In genomic region chr9:119218293-119218692, GRCh38 we compare ENCODE assay signal across 25 cellular contexts.
"Had no signal": no experiment of that assay in that cellular context is flagged by ENCODE, and none has a peak within 500 bp of the region (broad histone marks: within the 10 kb centered on the region; RNA-seq: fewer than 3 reads in every experiment).

No MANE protein-coding gene starts in this region.

- H3K36me3 Mint-ChIP-seq: immature natural killer cell had no signal

- H3K4me1 Mint-ChIP-seq: immature natural killer cell had no signal

- ATAC-seq: effector memory CD8-positive, alpha-beta T cell; esophagus mucosa; gastrocnemius medialis; heart right ventricle; left lung; left ventricle myocardium superior; lower lobe of right lung had no signal

- H3K27ac Mint-ChIP-seq: dendritic cell treated with granulocyte-macrophage colony-stimulating factor and Interleukin-4, amounts not matched to agents 40 ng/mL and 50 ng/mL, for 4 days; effector memory CD8-positive, alpha-beta T cell; endodermal cell; immature natural killer cell had no signal

- DNase-seq: cerebellar nuclear complex; colonic mucosa; cortex of kidney; effector CD8-positive, alpha-beta T cell; effector memory CD8-positive, alpha-beta T cell; endodermal cell; erythroblast; esophagus squamous epithelium; foreskin fibroblast; foreskin melanocyte; gastrocnemius medialis; glutamatergic neuron; head of caudate nucleus; heart right ventricle; immature natural killer cell; islet precursor cell; kidney; kidney glomerular epithelial cell; left lung; left ventricle myocardium superior; lower lobe of right lung; mesenchymal stem cell; midbrain had no signal

- H3K4me3 Mint-ChIP-seq: dendritic cell treated with granulocyte-macrophage colony-stimulating factor and Interleukin-4, amounts not matched to agents 40 ng/mL and 50 ng/mL, for 4 days; effector memory CD8-positive, alpha-beta T cell; endodermal cell; immature natural killer cell had no signal

- H3K27me3 Mint-ChIP-seq: dendritic cell treated with granulocyte-macrophage colony-stimulating factor and Interleukin-4, amounts not matched to agents 40 ng/mL and 50 ng/mL, for 4 days; effector memory CD8-positive, alpha-beta T cell had no signal

- H3K9me3 Mint-ChIP-seq: dendritic cell treated with granulocyte-macrophage colony-stimulating factor and Interleukin-4, amounts not matched to agents 40 ng/mL and 50 ng/mL, for 4 days; endodermal cell had no signal
